Comparison of ENCODE assay signal across 8 cellular contexts in the genomic region with DNA sequence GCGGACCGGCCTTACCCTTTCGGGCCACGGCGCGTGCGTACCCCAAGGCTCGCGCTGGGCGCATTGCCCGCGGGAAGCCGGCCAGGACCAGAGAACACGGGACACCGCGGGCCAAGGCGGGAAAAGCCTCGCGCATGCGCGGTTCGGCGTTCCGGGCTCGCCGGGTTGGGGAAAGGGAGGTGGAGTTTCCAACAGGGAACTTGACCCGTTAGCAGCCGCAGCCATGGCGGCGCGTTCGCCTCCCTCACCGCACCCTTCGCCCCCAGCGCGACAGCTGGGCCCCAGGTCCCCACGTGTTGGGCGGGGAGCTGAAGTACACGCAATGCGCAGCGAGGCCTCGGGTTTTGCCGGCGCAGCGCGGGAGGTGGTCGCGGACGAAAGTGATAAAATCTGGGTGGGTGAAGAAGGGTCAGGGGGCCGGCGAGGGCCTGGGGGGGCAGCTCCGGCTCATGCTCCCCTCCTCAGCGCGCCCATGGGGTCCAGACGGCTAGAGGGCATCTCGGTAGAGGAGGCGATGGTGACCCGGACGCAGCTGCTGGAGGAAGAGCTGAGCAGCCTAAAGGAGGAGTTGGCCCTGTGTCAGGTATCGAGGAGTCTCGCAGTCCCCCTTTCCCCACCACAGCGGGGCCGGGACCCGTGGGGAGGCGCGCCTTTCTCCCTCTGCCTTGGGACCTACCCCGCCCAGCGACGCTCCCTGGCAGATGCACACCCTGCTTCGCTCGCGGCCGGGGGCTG. TPM values are rescaled to one million over a fixed set of nuclear protein-coding genes. Genes with fewer than 3 reads are reported as not detected.
DNase-seq lines count a peak whose midpoint lies in the region; ATAC-seq and TF ChIP-seq lines count a peak whose summit lies in the region.

Gene CNTLN, plus strand, starts transcription at position 198 of the 735 bp plus-strand sequence. Its CDS starts 26 bp downstream, at position 224.

- 0% methylated on average over 16 of the region's 73 CpGs for WGBS in hepatocyte (ENCODE audit: low lambda C conversion rate, missing lambda C conversion rate)
- 2% methylated on average over 61 of the region's 73 CpGs for WGBS in prostate gland

- H4K20me1 ChIP-seq in Loucy (ENCODE audit: insufficient read depth, low read length, poor library complexity, severe bottlenecking) = no peaks in the 10 kb centered on the region
- H4K20me1 ChIP-seq in hepatocyte (ENCODE audit: insufficient read depth, poor library complexity, severe bottlenecking) = no peaks in the 10 kb centered on the region

- ATAC-seq in GM19035 (IDR thresholded peaks at IDR 0.05; ENCODE audit: unreplicated experiment) = no peak

- peak within 1 kb of the TSS; percentile 97 for H3K9ac ChIP-seq in Loucy (ENCODE audit: low read depth, low read length, poor library complexity, severe bottlenecking)

- no peaks in the 10 kb centered on the region for H3K27me3 ChIP-seq in Loucy (ENCODE audit: insufficient read depth, low read length, poor library complexity, severe bottlenecking)
- H3K27me3 ChIP-seq in hepatocyte = no peaks in the 10 kb centered on the region
- no peaks in the 10 kb centered on the region for H3K27me3 ChIP-seq in prostate gland (replicated peaks; ENCODE audit: insufficient read depth)

- H2AFZ ChIP-seq in Loucy (ENCODE audit: low read length) (peak within 1 kb of the TSS; percentile 97), hepatocyte (peak within 1 kb of the TSS; percentile 88)

- DNase-seq in DMS79 (lab: John Stamatoyannopoulos, UW) (peak; percentile 87), GOT3 (lab: John Stamatoyannopoulos, UW) (peak; percentile 48), SHP77 treated with DMSO at 0.1 percent for 48 hours (lab: John Stamatoyannopoulos, UW) (peak; percentile 47), astrocyte of the cerebellum (ENCODE audit: low read depth) (peak; percentile 65), hepatocyte (ENCODE audit: low spot score) (peak; percentile 93), prostate gland (ENCODE audit: low spot score) (peak; percentile 84)

- no peak for TF ChIP-seq CTCF in Loucy (conservative IDR thresholded peaks at IDR 0.05; ENCODE audit: low read length)
- TF ChIP-seq CTCF in astrocyte of the cerebellum (IDR thresholded peaks at IDR 0.05; ENCODE audit: low read depth, low read length, missing control alignments) = no peak
- no peak for TF ChIP-seq CTCF in hepatocyte (IDR thresholded peaks at IDR 0.05; ENCODE audit: poor library complexity)
- no peak for TF ChIP-seq CTCF in prostate gland (IDR thresholded peaks at IDR 0.05)

- intact Hi-C loops in prostate gland (cut with DNase I) = no loop called here

- in situ Hi-C loops in astrocyte of the cerebellum (cut with HindIII; ENCODE audit: low sequenced_read_pairs) = no loop called here

- H3K4me3 ChIP-seq in Loucy (ENCODE audit: low read length, poor library complexity, severe bottlenecking) (peak within 1 kb of the TSS; percentile 93), astrocyte of the cerebellum (ENCODE audit: low read depth, low read length) (peak within 1 kb of the TSS; percentile 87), hepatocyte (peak within 1 kb of the TSS; percentile 77), prostate gland (peak within 1 kb of the TSS; percentile 80 to 89)

- H3K36me3 ChIP-seq in Loucy (ENCODE audit: insufficient read depth, low read length) (no peaks in the 10 kb centered on the region), hepatocyte (replicated peaks; ENCODE audit: insufficient read depth, low read depth) (no peaks in the 10 kb centered on the region), prostate gland (no peaks in the 10 kb centered on the region)

- H3K4me2 ChIP-seq in Loucy (ENCODE audit: low read depth, low read length, poor library complexity, severe bottlenecking) (peak within 1 kb of the TSS; percentile 85), hepatocyte (peak within 1 kb of the TSS; percentile 86)

- peak; percentile 67 for TF ChIP-seq POLR2A in prostate gland (IDR thresholded peaks at IDR 0.05)

- H3K9me3 ChIP-seq in Loucy (ENCODE audit: insufficient read depth, low read depth, low read length) = no peaks in the 10 kb centered on the region
- H3K9me3 ChIP-seq in hepatocyte (ENCODE audit: low read depth) = no peaks in the 10 kb centered on the region
- no peaks in the 10 kb centered on the region for H3K9me3 ChIP-seq in prostate gland

- H3K9me2 ChIP-seq in Loucy (replicated peaks; ENCODE audit: low read depth, low read length) (no peaks in the 10 kb centered on the region), hepatocyte (replicated peaks; ENCODE audit: insufficient read depth) (no peaks in the 10 kb centered on the region)

- H3F3A ChIP-seq in Loucy (ENCODE audit: low read depth) = no peaks in the 10 kb centered on the region

- H3K4me1 ChIP-seq in Loucy (ENCODE audit: insufficient read depth, low read length, poor library complexity, severe bottlenecking) (peaks cover 33% of the 10 kb centered on the region), hepatocyte (ENCODE audit: insufficient read depth) (peaks cover 5% of the 10 kb centered on the region), prostate gland (replicated peaks) (no peaks in the 10 kb centered on the region)

- peaks cover 46% of the 10 kb centered on the region for H3K79me2 ChIP-seq in Loucy (ENCODE audit: insufficient read depth, low read length)
- H3K79me2 ChIP-seq in hepatocyte = peaks cover 30% of the 10 kb centered on the region

- peak within 1 kb of the TSS; percentile 77 for H3K27ac ChIP-seq in hepatocyte
- H3K27ac ChIP-seq in prostate gland = peak within 1 kb of the TSS; percentile 63 to 76

RNA-seq across cellular contexts. Expression of gene CNTLN, which starts in this region (rescaled TPM):
- 7.3 and 9.2 TPM in 2 replicates for total RNA-seq in hepatocyte
- 3.6 and 5.0 TPM in 2 replicates for polyA plus RNA-seq in hepatocyte
- total RNA-seq in prostate gland = 10 to 100 TPM in 1 of 2 donors, 1 to 10 TPM in 1; 4.1 to 12.9 TPM
